Comparison of ENCODE assay signal across 14 cellular contexts in genomic region chr5:178383301-178383918, GRCh38.
"Had no signal": no experiment of that assay in that cellular context is flagged by ENCODE, and none has a peak within 500 bp of the region (broad histone marks: within the 10 kb centered on the region; RNA-seq: fewer than 3 reads in every experiment).

No MANE protein-coding gene starts in this region.

- H3K9me3 Mint-ChIP-seq: activated T-helper 1 cell treated with anti-CD3 and anti-CD28 coated beads, Interleukin-12 subunit alpha, Interleukin-12 subunit beta, Interleukin-2, Interleukin-4 antibody, amounts not matched to agents 30 ng/mL and 10 ng/mL and 1 ng/mL, durations not matched to agents 14 hours and 24 hours and 36 hours had no signal

- H3K27me3 ChIP-seq: dorsolateral prefrontal cortex, uterus had no signal

- H3K36me3 ChIP-seq: left lung, transverse colon, uterus, WERI-Rb-1 had no signal

- H3K4me3 ChIP-seq: left lung, transverse colon, uterus had no signal

- H3K4me1 ChIP-seq: transverse colon, uterus had no signal

- H3K4me3 Mint-ChIP-seq: activated naive CD8-positive, alpha-beta T cell; activated T-helper 1 cell treated with anti-CD3 and anti-CD28 coated beads, Interleukin-12 subunit alpha, Interleukin-12 subunit beta, Interleukin-2, Interleukin-4 antibody, amounts not matched to agents 30 ng/mL and 10 ng/mL and 1 ng/mL, durations not matched to agents 14 hours and 24 hours and 36 hours; T-helper 17 cell had no signal

- H3K27ac Mint-ChIP-seq: activated naive CD8-positive, alpha-beta T cell; activated T-helper 1 cell treated with anti-CD3 and anti-CD28 coated beads, Interleukin-12 subunit alpha, Interleukin-12 subunit beta, Interleukin-2, Interleukin-4 antibody, amounts not matched to agents 30 ng/mL and 10 ng/mL and 1 ng/mL, durations not matched to agents 14 hours and 24 hours and 36 hours; T-helper 17 cell had no signal

- ATAC-seq: left lung; stimulated activated naive CD8-positive, alpha-beta T cell treated with anti-CD3 and anti-CD28 coated beads, Interleukin-15, Interleukin-2, amounts not matched to agents 100 U/mL and 50 U/mL, for 24 hours; T-helper 17 cell had no signal

- DNase-seq: activated CD4-positive, alpha-beta T cell treated with anti-CD3 and anti-CD28 coated beads, Interleukin-2, amount 50 U/mL, for 4 hours; activated T-cell treated with anti-CD3 and anti-CD28 coated beads for 4 hours; amniotic stem cell; stimulated activated CD4-positive, alpha-beta T cell treated with anti-CD3 and anti-CD28 coated beads, Interleukin-2, amount 100 ng/mL, for 24 hours; stimulated activated naive CD8-positive, alpha-beta T cell treated with anti-CD3 and anti-CD28 coated beads, Interleukin-15, Interleukin-2, amounts not matched to agents 100 U/mL and 50 U/mL, for 24 hours; T-helper 17 cell; transverse colon; uterus had no signal

- H3K36me3 Mint-ChIP-seq: activated naive CD8-positive, alpha-beta T cell had no signal

- H3K9me3 ChIP-seq: left lung, transverse colon, uterus had no signal

- H3K27ac ChIP-seq: dorsolateral prefrontal cortex, epithelial cell of prostate, left lung, transverse colon, uterus, WERI-Rb-1 had no signal
